20 cellular contexts compared by ENCODE assay signal in genomic region chr20:60906555-60906954, GRCh38.
DNase-seq lines count a peak whose midpoint lies in the region; ATAC-seq, FAIRE-seq and TF ChIP-seq lines count a peak whose summit lies in the region.
"Had no signal": no experiment of that assay in that cellular context is flagged by ENCODE, and none has a peak within 500 bp of the region (broad histone marks: within the 10 kb centered on the region; RNA-seq: fewer than 3 reads in every experiment).

No MANE protein-coding gene starts in this region.

- SMC1A ChIA-PET in GM12878 (lab: Charles Lee; ENCODE audit: uncharacterized antibody, unreplicated experiment), result no interaction called here

- peak; percentile 99 for FAIRE-seq in HTR-8/SVneo (lab: Jason Lieb, UNC)
- no peak for FAIRE-seq in GM12878 (lab: Jason Lieb, UNC)
- FAIRE-seq in H1 (lab: Jason Lieb, UNC), result no peak
- FAIRE-seq: A204.1, G401.6, GM19239 had no signal

- H3K23ac ChIP-seq in H1 (ENCODE audit: insufficient read length), result no peak overlapping the region

- no peaks in the 10 kb centered on the region for H3K4me1 ChIP-seq in GM12878 (ENCODE audit: control insufficient read depth, insufficient read depth, low read length)
- peaks cover 0 to 4% (median under 1%) of the 10 kb centered on the region in 4 experiments; a peak in 2 of 7 replicates for H3K4me1 ChIP-seq in H1 (replicated peaks in 1 of 4; ENCODE audit: control insufficient read depth in 3 of 4, insufficient read depth in 4 of 4, low read length in 3 of 4)
- H3K4me1 ChIP-seq: Caco-2 had no signal

- H3K79me2 ChIP-seq in GM12878 (ENCODE audit: control insufficient read depth, insufficient read depth, low read length), result no peaks in the 10 kb centered on the region
- no peaks in the 10 kb centered on the region for H3K79me2 ChIP-seq in H1 (ENCODE audit: control insufficient read depth in 1 of 2, insufficient read depth in 2 of 2, low read length in 2 of 2)

- no peak overlapping the region for H4K5ac ChIP-seq in H1 (ENCODE audit: insufficient read length, low read depth, low read length)

- POLR2A ChIA-PET in GM12878 (lab: Charles Lee) (no interaction called here), H1 (lab: Charles Lee; ENCODE audit: partially characterized antibody) (no interaction called here)

- in situ Hi-C loops in GM12878 (cut with MboI), result no loop called here

- no peak for TF ChIP-seq POLR2A in GM12878 (IDR thresholded peaks at IDR 0.05; ENCODE audit: low read depth, low read length)
- TF ChIP-seq POLR2A in H1 (IDR thresholded peaks at IDR 0.05; ENCODE audit: control extremely low read depth in 1 of 2, low read depth in 2 of 2, low read length in 2 of 2), result no peak

- RAD21 ChIA-PET in GM12878 (lab: Charles Lee; ENCODE audit: unreplicated experiment), result no interaction called here

- no peak overlapping the region for H2BK20ac ChIP-seq in H1 (ENCODE audit: low read length)

- H3K18ac ChIP-seq in H1 (ENCODE audit: extremely low read depth, low read length), result no peak overlapping the region

- H4K91ac ChIP-seq in H1 (replicated peaks; ENCODE audit: insufficient read length, low read length), result peak overlapping the region; percentile 11

- H3K4me2 ChIP-seq in GM12878 (ENCODE audit: control insufficient read depth, insufficient read depth) (no peak overlapping the region), H1 (ENCODE audit: insufficient read depth in 1 of 2, low read depth in 2 of 2, low read length in 2 of 2) (no peak overlapping the region)
- H3K4me2 ChIP-seq: BLaER1 had no signal

- TF ChIP-seq CTCF in GM12878 (IDR thresholded peaks at IDR 0.05 in 2 of 3, conservative IDR thresholded peaks at IDR 0.05 in 1 of 3; ENCODE audit: control insufficient read depth in 2 of 3, extremely low read depth in 1 of 3, insufficient read depth in 1 of 3, low read depth in 3 of 3, low read length in 3 of 3) (no peak), H1 (IDR thresholded peaks at IDR 0.05; ENCODE audit: control extremely low read depth in 1 of 3, insufficient read depth in 1 of 3, low read depth in 1 of 3, low read length in 3 of 3) (no peak)

- H4K20me1 ChIP-seq in GM12878 (ENCODE audit: control insufficient read depth, insufficient read depth) (no peaks in the 10 kb centered on the region), H1 (replicated peaks in 1 of 2; ENCODE audit: control insufficient read depth in 1 of 2, insufficient read depth in 2 of 2, low read length in 2 of 2) (peaks cover 0 to 3% of the 10 kb centered on the region in 2 experiments)
- H4K20me1 ChIP-seq: BLaER1 had no signal

- WGBS in GM12878 (ENCODE audit: insufficient coverage, insufficient replicate concordance, low lambda C conversion rate, missing lambda C conversion rate), result 32% methylated on average over 4 of the region's 4 CpGs
- 95 to 100% methylated on average over 4 of the region's 4 CpGs for WGBS in H1 (ENCODE audit: extremely low coverage in 1 of 2, insufficient coverage in 1 of 2, insufficient read length in 1 of 2, insufficient replicate concordance in 2 of 2, low coverage in 1 of 2, low lambda C conversion rate in 2 of 2, missing lambda C conversion rate in 1 of 2), 2 experiments

- H3K9me3 ChIP-seq in GM12878 (replicated peaks; ENCODE audit: control insufficient read depth, insufficient read depth, low read length), result no peaks in the 10 kb centered on the region; the same call in 2 of the 3 replicates
- 0 out of 4 replicates have a peak, but pooled peaks cover 0 to 3% of the 10 kb centered on the region in 2 experiments for H3K9me3 ChIP-seq in H1 (ENCODE audit: insufficient read depth in 2 of 2, low read depth in 1 of 2, low read length in 1 of 2)
- H3K9me3 ChIP-seq: Caco-2 had no signal

- no peak overlapping the region for H2BK5ac ChIP-seq in H1 (ENCODE audit: low read depth, low read length)

- peak overlapping the region; percentile 88; the same call in 1 of the 2 replicates for H2AK5ac ChIP-seq in H1 (ENCODE audit: low read depth, low read length)

- H2BK120ac ChIP-seq in H1 (replicated peaks; ENCODE audit: low read depth, low read length), result no peak overlapping the region

- H3K14ac ChIP-seq in H1 (ENCODE audit: insufficient read length), result no peak overlapping the region

- TF ChIP-seq RAD21 in GM12878 (IDR thresholded peaks at IDR 0.05; ENCODE audit: insufficient read depth, low read depth, low read length) (no peak), H1 (IDR thresholded peaks at IDR 0.05 in 1 of 2, conservative IDR thresholded peaks at IDR 0.05 in 1 of 2; ENCODE audit: low read depth in 2 of 2, low read length in 2 of 2) (no peak)

- CTCF ChIA-PET in GM12878 (lab: Yijun Ruan, JAX) (no interaction called here), H1 (lab: Charles Lee; ENCODE audit: partially characterized antibody) (no interaction called here)

- H4K8ac ChIP-seq in H1 (ENCODE audit: extremely low read depth, insufficient read depth, low read length), result no peak overlapping the region

- intact Hi-C loops in GM12878 (cut with micrococcal nuclease; ENCODE audit: unreplicated experiment), result no loop called here

- H3K23me2 ChIP-seq in H1 (ENCODE audit: low read depth, low read length), result peaks cover 3% of the 10 kb centered on the region; the same call in 1 of the 2 replicates

- H3K27ac ChIP-seq in GM12878 (ENCODE audit: control insufficient read depth, insufficient read depth), result no peak overlapping the region
- H3K27ac ChIP-seq in H1 (ENCODE audit: low read depth, low read length), result no peak overlapping the region
- H3K27ac ChIP-seq: BLaER1, C4-2B, GM23248 had no signal

- no peaks in the 10 kb centered on the region for H3K27me3 ChIP-seq in GM12878 (replicated peaks in 1 of 2; ENCODE audit: control insufficient read depth in 2 of 2, insufficient read depth in 2 of 2, low read length in 1 of 2)
- peaks cover 0 to 4% (median 0%) of the 10 kb centered on the region in 4 experiments; a peak in 1 of 7 replicates for H3K27me3 ChIP-seq in H1 (replicated peaks in 1 of 4; ENCODE audit: control insufficient read depth in 3 of 4, extremely low read depth in 1 of 4, insufficient read depth in 3 of 4, low read length in 3 of 4)
- H3K27me3 ChIP-seq: BLaER1 had no signal

- no peak overlapping the region for H2BK15ac ChIP-seq in H1 (ENCODE audit: low read length)

- no peak overlapping the region for H3K4ac ChIP-seq in H1 (replicated peaks; ENCODE audit: insufficient read length, low read depth, low read length)

- H2AFZ ChIP-seq in GM12878 (ENCODE audit: control insufficient read depth, low read depth, low read length) (no peak overlapping the region), H1 (ENCODE audit: low read length) (no peak overlapping the region)
- H2AFZ ChIP-seq: GM23248 had no signal

- H3K4me3 ChIP-seq in GM12878, result no peak overlapping the region
- no peak overlapping the region for H3K4me3 ChIP-seq in H1 (ENCODE audit: extremely low read depth in 1 of 4, insufficient read depth in 2 of 4, low read depth in 3 of 4, low read length in 4 of 4)
- H3K4me3 ChIP-seq: BLaER1, GM23248 had no signal

- no peak for TF ChIP-seq EP300 in GM12878 (IDR thresholded peaks at IDR 0.05; ENCODE audit: borderline replicate concordance in 1 of 2, control insufficient read depth in 1 of 2, low read depth in 2 of 2, low read length in 2 of 2)
- TF ChIP-seq EP300 in H1 (IDR thresholded peaks at IDR 0.05; ENCODE audit: borderline replicate concordance in 1 of 2, low read depth in 2 of 2, low read length in 2 of 2), result no peak

- H3K79me1 ChIP-seq in H1 (ENCODE audit: low read depth, low read length), result no peaks in the 10 kb centered on the region

- BruUV-seq in GM12878 (replicated peaks; lab: Mats Ljungman, UMichigan), result no TSS peak

- no peak overlapping the region for H2BK12ac ChIP-seq in H1 (ENCODE audit: low read depth, low read length)

- no peak overlapping the region for H3K56ac ChIP-seq in H1 (replicated peaks; ENCODE audit: insufficient read length, low read depth, low read length)

- no peak for ATAC-seq in GM12878
- ATAC-seq: CD8-positive, alpha-beta T cell; HCT116 had no signal

- DNase-seq in HTR-8/SVneo (ENCODE audit: insufficient read length, low spot score) (no peak), GM12878 (ENCODE audit: low read depth, low spot score) (no peak), H1 (ENCODE audit: low read depth in 1 of 2, low spot score in 2 of 2) (no peak), SHP77 treated with DMSO at 0.1 percent for 48 hours (lab: John Stamatoyannopoulos, UW) (no peak), NCI-H2196 treated with DMSO at 0.1 percent for 48 hours (lab: John Stamatoyannopoulos, UW; ENCODE audit: unreplicated experiment) (no peak)
- no peak for DNase-seq in activated T-cell treated with anti-CD3 and anti-CD28 coated beads, Interleukin-2, amount 50 U/mL, for 48 hours
- DNase-seq: Caco-2; CD4-positive, CD25-positive, alpha-beta regulatory T cell; CD8-positive, alpha-beta T cell; DMS153; DND-41; GM23248; H9; HFFc6 had no signal

- H3K9ac ChIP-seq in GM12878 (ENCODE audit: control insufficient read depth, insufficient read depth, low read length), result no peak overlapping the region
- H3K9ac ChIP-seq in H1 (replicated peaks in 1 of 4; ENCODE audit: extremely low read depth in 1 of 4, low read depth in 3 of 4, low read length in 3 of 4), result no peak overlapping the region
- H3K9ac ChIP-seq: BLaER1, GM23248 had no signal

- no peaks in the 10 kb centered on the region for H3K36me3 ChIP-seq in GM12878 (ENCODE audit: control insufficient read depth in 2 of 2, insufficient read depth in 2 of 2, low read length in 1 of 2)
- H3K36me3 ChIP-seq in H1 (ENCODE audit: control insufficient read depth in 2 of 4, insufficient read depth in 4 of 4, low read length in 3 of 4), result no peaks in the 10 kb centered on the region
- H3K36me3 ChIP-seq: BLaER1 had no signal

TF ChIP-seq in GM12878, 131 proteins besides CTCF, POLR2A, EP300 and RAD21:
- TF ChIP-seq ATF7 (IDR thresholded peaks at IDR 0.05; ENCODE audit: low read depth) (no peak), FOXK2 (IDR thresholded peaks at IDR 0.05) (0 out of 2 replicates have a peak, but pooled peaks have one; percentile 20)

TF ChIP-seq in H1, 55 proteins besides CTCF, POLR2A, EP300 and RAD21:
- no peak for TF ChIP-seq CTBP2 (IDR thresholded peaks at IDR 0.05; ENCODE audit: borderline replicate concordance, insufficient read depth, insufficient read length, low read length)
- no peak for TF ChIP-seq BACH1 (IDR thresholded peaks at IDR 0.05; ENCODE audit: low read length)
- TF ChIP-seq JUN (IDR thresholded peaks at IDR 0.05; ENCODE audit: low read depth, low read length), result no peak
- TF ChIP-seq POU5F1 (IDR thresholded peaks at IDR 0.05; ENCODE audit: low read depth, low read length), result no peak
- no peak for TF ChIP-seq SIN3A (conservative IDR thresholded peaks at IDR 0.05 in 1 of 2, IDR thresholded peaks at IDR 0.05 in 1 of 2; ENCODE audit: low read depth in 1 of 2, low read length in 2 of 2)
- TF ChIP-seq MAFK (IDR thresholded peaks at IDR 0.05; ENCODE audit: low read depth, low read length), result no peak
- no peak for TF ChIP-seq RNF2 (IDR thresholded peaks at IDR 0.05; ENCODE audit: borderline replicate concordance, low read depth, low read length, missing control alignments, poor library complexity, severe bottlenecking)
- TF ChIP-seq YY1 (IDR thresholded peaks at IDR 0.05; ENCODE audit: low read depth, low read length), result no peak
- no peak for TF ChIP-seq RFX5 (IDR thresholded peaks at IDR 0.05; ENCODE audit: borderline replicate concordance, low read depth, low read length)
- no peak for TF ChIP-seq CBX8 (IDR thresholded peaks at IDR 0.05; ENCODE audit: borderline replicate concordance, low read depth, low read length)
